24 cellular contexts compared by ENCODE assay signal in genomic region chr22:40741116-40741515, GRCh38.
DNase-seq lines count a peak whose midpoint lies in the region; ATAC-seq, FAIRE-seq and TF ChIP-seq lines count a peak whose summit lies in the region.
"Had no signal": no experiment of that assay in that cellular context is flagged by ENCODE, and none has a peak within 500 bp of the region (broad histone marks: within the 10 kb centered on the region; RNA-seq: fewer than 3 reads in every experiment).

No MANE protein-coding gene starts in this region.

- H3K4me3 ChIP-seq in HepG2 (replicated peaks in 1 of 3; ENCODE audit: insufficient read depth in 1 of 3, low read depth in 2 of 3, low read length in 3 of 3) = no peak overlapping the region
- H3K4me3 ChIP-seq in right lobe of liver = no peak overlapping the region
- H3K4me3 ChIP-seq: BLaER1, GM23248, K562, SK-N-MC had no signal

- CTCF ChIA-PET in HepG2 (lab: Yijun Ruan, JAX; ENCODE audit: low intra/inter-chr PET ratio, low total read pairs) = no interaction called here

- BruUV-seq in HepG2 (replicated peaks; lab: Mats Ljungman, UMichigan) = no TSS peak

- no peaks in the 10 kb centered on the region for H3K79me2 ChIP-seq in HepG2 (ENCODE audit: insufficient read depth, low read length)

- TF ChIP-seq CTCF in HepG2 (CRISPR knock-in tag; IDR thresholded peaks at IDR 0.05) (no peak), right lobe of liver (IDR thresholded peaks at IDR 0.05) (no peak)

- H3K4me1 ChIP-seq in HepG2 (ENCODE audit: insufficient read depth, low read length) (peaks cover 7% of the 10 kb centered on the region), right lobe of liver (no peaks in the 10 kb centered on the region)

- intact Hi-C loops in HepG2 (cut with micrococcal nuclease; ENCODE audit: unreplicated experiment) (no loop called here), right lobe of liver (cut with DNase I) (no loop called here), sciatic nerve (cut with DNase I) (no loop called here)

- peak overlapping the region; percentile 6 for H2AFZ ChIP-seq in HepG2 (ENCODE audit: low read length)
- H2AFZ ChIP-seq: GM23248 had no signal

- H3K4me2 ChIP-seq in HepG2 (ENCODE audit: low read depth, low read length) = no peak overlapping the region
- H3K4me2 ChIP-seq: BLaER1 had no signal

- DNase-seq in NCI-H446 treated with DMSO at 0.1 percent for 48 hours (lab: John Stamatoyannopoulos, UW) = peak; percentile 1
- no peak for DNase-seq in NCI-H446 (lab: John Stamatoyannopoulos, UW)
- DNase-seq in HepG2 (ENCODE audit: low spot score) = no peak
- DNase-seq in right lobe of liver = no peak
- no peak for DNase-seq in NCI-H2081 treated with DMSO at 0.1 percent for 48 hours (lab: John Stamatoyannopoulos, UW)
- no peak for DNase-seq in sciatic nerve (ENCODE audit: low spot score)
- DNase-seq: CD4-positive, alpha-beta T cell; GM23248; H7; Kasumi-1; NCI-H1092 treated with DMSO at 0.1 percent for 48 hours; NCI-H1436; NCI-H1930; NCI-H226; NCI-H526; RPMI8226; SHP77 treated with DMSO at 0.1 percent for 48 hours had no signal

- TF ChIP-seq EP300 in HepG2 (IDR thresholded peaks at IDR 0.05; ENCODE audit: low read depth in 2 of 2, low read length in 2 of 2) = no peak
- TF ChIP-seq EP300 in HepG2 (CRISPR knock-in tag; IDR thresholded peaks at IDR 0.05; ENCODE audit: borderline replicate concordance) = no peak

- H3K9me3 ChIP-seq in HepG2 (ENCODE audit: low read length) (no peaks in the 10 kb centered on the region), right lobe of liver (no peaks in the 10 kb centered on the region)
- H3K9me3 ChIP-seq: BLaER1 had no signal

- no peak overlapping the region for H3K9ac ChIP-seq in HepG2 (ENCODE audit: insufficient read depth, low read depth, low read length)
- H3K9ac ChIP-seq: BLaER1, GM23248 had no signal

- TF ChIP-seq POLR2A in HepG2 (IDR thresholded peaks at IDR 0.05; ENCODE audit: insufficient read depth in 1 of 2, low read depth in 2 of 2, low read length in 2 of 2) (no peak), right lobe of liver (IDR thresholded peaks at IDR 0.05) (no peak)

- H3K36me3 ChIP-seq in HepG2 (replicated peaks in 1 of 2; ENCODE audit: control insufficient read depth in 1 of 2, insufficient read depth in 2 of 2, low read length in 2 of 2) = no peaks in the 10 kb centered on the region
- H3K36me3 ChIP-seq in right lobe of liver = no peaks in the 10 kb centered on the region
- H3K36me3 ChIP-seq: BLaER1 had no signal

- 46% methylated on average over 4 of the region's 4 CpGs for WGBS in HepG2 (ENCODE audit: low lambda C conversion rate)
- 76% methylated on average over 4 of the region's 4 CpGs for WGBS in right lobe of liver (ENCODE audit: insufficient coverage, low coverage, low lambda C conversion rate, missing lambda C conversion rate)

- ATAC-seq in HepG2 (no peak), right lobe of liver (no peak), sciatic nerve (no peak), GM21619 (IDR thresholded peaks at IDR 0.05; ENCODE audit: unreplicated experiment) (no peak)
- ATAC-seq: K562 had no signal

- no peaks in the 10 kb centered on the region for H4K20me1 ChIP-seq in HepG2 (ENCODE audit: insufficient read depth, low read length)
- H4K20me1 ChIP-seq: BLaER1 had no signal

- H3K27ac ChIP-seq in HepG2 (ENCODE audit: extremely low read length, insufficient read depth, low read length) (no peak overlapping the region), right lobe of liver (no peak overlapping the region)
- H3K27ac ChIP-seq: BLaER1, GM23248, SK-N-MC had no signal

- H3K27me3 ChIP-seq in HepG2 (ENCODE audit: control insufficient read depth in 1 of 2, insufficient read depth in 2 of 2, low read length in 2 of 2) (peaks cover 0 to 2% of the 10 kb centered on the region in 2 experiments; a peak in 1 of 5 replicates), right lobe of liver (no peaks in the 10 kb centered on the region)
- H3K27me3 ChIP-seq: BLaER1 had no signal

- no peak for TF ChIP-seq RAD21 in HepG2 (CRISPR knock-in tag; IDR thresholded peaks at IDR 0.05)

- POLR2A ChIA-PET in HepG2 (lab: Yijun Ruan, JAX) = no interaction called here

- no peak for FAIRE-seq in HepG2 (lab: Jason Lieb, UNC)
- FAIRE-seq in endometrium (lab: Jason Lieb, UNC) = peak; percentile 94
- FAIRE-seq: D721Med, G401.6, K562 had no signal

- in situ Hi-C loops in HepG2 (cut with HindIII; ENCODE audit: extremely low pct_ligation_motif_present, low pct_unique_long_range_greater_than_20kb) = no loop called here

TF ChIP-seq in HepG2, 621 proteins besides CTCF, POLR2A, EP300 and RAD21:
- no peak for TF ChIP-seq BORCS8-MEF2B (CRISPR knock-in tag; IDR thresholded peaks at IDR 0.05)
- TF ChIP-seq FIP1L1 (IDR thresholded peaks at IDR 0.05; ENCODE audit: borderline replicate concordance, insufficient read depth, low read depth, low read length) = no peak
